In genomic region chr19:11597202-11598102, GRCh38 we compare ENCODE assay signal across 1 cellular context.
TF ChIP-seq lines count a peak whose summit lies in the region.

ZNF627 (plus strand) TSS chr19:11597483; CDS start chr19:11597628, 145 bp downstream.

TF ChIP-seq in K562, 482 proteins besides CTCF, POLR2A, EP300 and RAD21 (continued from another document and continues in another):
- no peak for TF ChIP-seq STAT6 (CRISPR knock-in tag; IDR thresholded peaks at IDR 0.05)
- peak; percentile 89; the same call in 1 of the 2 replicates for TF ChIP-seq OTX1 (CRISPR knock-in tag; IDR thresholded peaks at IDR 0.05)
- no peak for TF ChIP-seq ZNF197 (CRISPR knock-in tag; IDR thresholded peaks at IDR 0.05; ENCODE audit: low read depth)
- TF ChIP-seq TCFL5 (CRISPR knock-in tag; conservative IDR thresholded peaks at IDR 0.05), result no peak
- TF ChIP-seq ZFP36 (IDR thresholded peaks at IDR 0.05; ENCODE audit: low read depth, low read length, partially characterized antibody), result no peak
- no peak for TF ChIP-seq USF1 (CRISPR knock-in tag; IDR thresholded peaks at IDR 0.05)
- TF ChIP-seq ZNF445 (CRISPR knock-in tag; IDR thresholded peaks at IDR 0.05; ENCODE audit: low read depth), result no peak
- 0 out of 2 replicates have a peak, but pooled peaks have one; percentile 2 for TF ChIP-seq HIVEP1 (CRISPR knock-in tag; IDR thresholded peaks at IDR 0.05)
- no peak for TF ChIP-seq ZBTB49 (CRISPR knock-in tag; IDR thresholded peaks at IDR 0.05; ENCODE audit: borderline replicate concordance)
- TF ChIP-seq ZNF347 (CRISPR knock-in tag; IDR thresholded peaks at IDR 0.05; ENCODE audit: low read depth), result no peak
- TF ChIP-seq ZNF77 (CRISPR knock-in tag; IDR thresholded peaks at IDR 0.05), result no peak
- TF ChIP-seq KAT7 (CRISPR knock-in tag; IDR thresholded peaks at IDR 0.05; ENCODE audit: borderline replicate concordance), result peak; percentile 96
- TF ChIP-seq ARID1B (IDR thresholded peaks at IDR 0.05), result no peak
- no peak for TF ChIP-seq ILK (tag; IDR thresholded peaks at IDR 0.05; ENCODE audit: borderline replicate concordance, low read depth)
- TF ChIP-seq NONO (IDR thresholded peaks at IDR 0.05; ENCODE audit: low read depth in 2 of 2, low read length in 1 of 2), result 0 out of 4 replicates have a peak, but pooled peaks of 1 of the 2 experiments have one; percentile 73
- TF ChIP-seq THRA (IDR thresholded peaks at IDR 0.05), result no peak
- peak; percentile 86; the same call in 1 of the 2 replicates for TF ChIP-seq PML (IDR thresholded peaks at IDR 0.05; ENCODE audit: low read length)
- no peak for TF ChIP-seq SMARCE1 (IDR thresholded peaks at IDR 0.05)
- TF ChIP-seq NR0B1 (IDR thresholded peaks at IDR 0.05; ENCODE audit: partially characterized antibody), result no peak
- no peak for TF ChIP-seq ZNF277 (CRISPR knock-in tag; IDR thresholded peaks at IDR 0.05; ENCODE audit: borderline replicate concordance)
- TF ChIP-seq HNRNPH1 (optimal IDR thresholded peaks at IDR 0.05; ENCODE audit: low read depth, low read length), result no peak
- TF ChIP-seq POLR3G (IDR thresholded peaks at IDR 0.05; ENCODE audit: extremely low read depth, insufficient read length, insufficient replicate concordance), result no peak
- TF ChIP-seq ZNF592 (IDR thresholded peaks at IDR 0.05), result no peak
- no peak for TF ChIP-seq GATAD2B (IDR thresholded peaks at IDR 0.05; ENCODE audit: borderline replicate concordance)
- TF ChIP-seq IRF9 (tag; IDR thresholded peaks at IDR 0.05), result no peak
- TF ChIP-seq MYBL2 (IDR thresholded peaks at IDR 0.05; ENCODE audit: low read depth), result no peak
- TF ChIP-seq MYBL2 (CRISPR knock-in tag; IDR thresholded peaks at IDR 0.05; ENCODE audit: borderline replicate concordance), result no peak
- no peak for TF ChIP-seq MAFK (IDR thresholded peaks at IDR 0.05; ENCODE audit: low read length)
- no peak for TF ChIP-seq TCF7 (IDR thresholded peaks at IDR 0.05; ENCODE audit: borderline replicate concordance)
- no peak for TF ChIP-seq ZNF644 (tag; IDR thresholded peaks at IDR 0.05; ENCODE audit: low read depth)
- TF ChIP-seq NFIC (IDR thresholded peaks at IDR 0.05), result peak; percentile 70
- TF ChIP-seq YY1 (IDR thresholded peaks at IDR 0.05; ENCODE audit: borderline replicate concordance in 1 of 3, control insufficient read depth in 1 of 3, extremely low read depth in 1 of 3, insufficient read depth in 3 of 3, insufficient read length in 1 of 3, insufficient replicate concordance in 2 of 3, low read depth in 1 of 3, low read length in 2 of 3), result peak in 2 of 3 experiments; percentile 10 to 46
- no peak for TF ChIP-seq THRB (CRISPR knock-in tag; conservative IDR thresholded peaks at IDR 0.05)
- no peak for TF ChIP-seq SREBF2 (CRISPR knock-in tag; IDR thresholded peaks at IDR 0.05)
- TF ChIP-seq ZSCAN29 (IDR thresholded peaks at IDR 0.05), result peak; percentile 36; the same call in 1 of the 2 replicates
- no peak for TF ChIP-seq NR3C1 (CRISPR knock-in tag; IDR thresholded peaks at IDR 0.05)
- peak; percentile 59; the same call in 1 of the 2 replicates for TF ChIP-seq ATF6 (CRISPR knock-in tag; IDR thresholded peaks at IDR 0.05)
- TF ChIP-seq POLR2H (tag; IDR thresholded peaks at IDR 0.05; ENCODE audit: low read depth), result peak; percentile 95
- TF ChIP-seq DNMT1 (IDR thresholded peaks at IDR 0.05), result no peak
- TF ChIP-seq TCF15 (CRISPR knock-in tag; IDR thresholded peaks at IDR 0.05), result no peak
- TF ChIP-seq CBX2 (IDR thresholded peaks at IDR 0.05; ENCODE audit: insufficient read depth, low read length, poor library complexity, severe bottlenecking), result no peak
- no peak for TF ChIP-seq ZNF561 (CRISPR knock-in tag; conservative IDR thresholded peaks at IDR 0.05)
- 0 out of 2 replicates have a peak, but pooled peaks have one; percentile 10 for TF ChIP-seq ARID2 (IDR thresholded peaks at IDR 0.05)
